Comparison of ENCODE assay signal across 34 cellular contexts in the genomic region with DNA sequence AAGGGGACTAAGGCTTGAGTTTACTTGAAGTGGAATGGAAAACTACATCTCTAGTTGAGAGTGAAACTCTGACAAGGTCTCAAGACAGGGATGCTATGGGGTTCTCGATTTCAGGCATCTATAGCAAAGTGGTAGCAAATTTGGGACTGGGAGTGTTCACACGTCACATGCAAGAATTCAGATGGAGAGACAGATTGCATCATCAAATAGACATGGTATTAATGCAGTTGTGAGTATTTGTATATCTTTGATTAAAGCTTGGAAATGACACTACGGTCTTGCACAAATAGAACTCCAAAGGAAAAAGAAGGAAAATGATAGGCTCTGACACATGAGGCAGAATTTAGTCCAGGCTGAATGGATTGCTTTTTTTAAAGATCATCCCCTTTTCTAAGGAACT.
"Had no signal": no experiment of that assay in that cellular context is flagged by ENCODE, and none has a peak within 500 bp of the region (broad histone marks: within the 10 kb centered on the region; RNA-seq: fewer than 3 reads in every experiment).

No MANE protein-coding gene starts in this region.

- H3K4me3 ChIP-seq: adrenal gland, body of pancreas, breast epithelium had no signal

- H3K9me3 ChIP-seq: adrenal gland, body of pancreas, breast epithelium had no signal

- H3K4me1 ChIP-seq: adrenal gland, body of pancreas, breast epithelium had no signal

- FAIRE-seq: astrocyte, TTC549 had no signal

- DNase-seq: activated B cell treated with CpG ODN at 0.5 μM for 24 hours; activated CD4-positive, alpha-beta memory T cell treated with anti-CD3 and anti-CD28 coated beads for 36 hours; activated CD4-positive, alpha-beta T cell treated with anti-CD3 and anti-CD28 coated beads for 4 hours; activated CD4-positive, alpha-beta T cell treated with anti-CD3 and anti-CD28 coated beads, Interleukin-2, amount 10 ng/mL, durations not matched to agents 24 days and 14 days; activated CD4-positive, alpha-beta T cell treated with anti-CD3 and anti-CD28 coated beads, Interleukin-2, amount 50 U/mL, for 1 hour; activated CD4-positive, alpha-beta T cell treated with anti-CD3 and anti-CD28 coated beads, Interleukin-2, amount 50 U/mL, for 4 hours; activated CD4-positive, CD25-positive, alpha-beta regulatory T cell treated with anti-CD3 and anti-CD28 coated beads, Interleukin-2, amount 50 U/mL, for 72 hours; activated CD8-positive, alpha-beta memory T cell treated with anti-CD3 and anti-CD28 coated beads, Interleukin-2, amount 50 U/mL, for 4 hours; activated CD8-positive, alpha-beta T cell treated with anti-CD3 and anti-CD28 coated beads for 36 hours; activated effector memory CD4-positive, alpha-beta T cell treated with anti-CD3 and anti-CD28 coated beads, Interleukin-2, amount 50 U/mL, for 16 hours; activated gamma-delta T cell treated with Interleukin-2 at 50 U/mL for 16 hours; activated naive CD4-positive, alpha-beta T cell; activated naive CD4-positive, alpha-beta T cell treated with anti-CD3 and anti-CD28 coated beads for 36 hours; activated naive CD4-positive, alpha-beta T cell treated with anti-CD3 and anti-CD28 coated beads, Interleukin-2, amount 50 U/mL, for 16 hours; activated naive CD8-positive, alpha-beta T cell treated with anti-CD3 and anti-CD28 coated beads for 36 hours; activated T-cell treated with anti-CD3 and anti-CD28 coated beads for 4 hours; activated T-cell treated with anti-CD3 and anti-CD28 coated beads, Interleukin-2, amount 50 U/mL, for 1 hour; activated T-cell treated with anti-CD3 and anti-CD28 coated beads, Interleukin-2, amount 50 U/mL, for 4 hours; activated T-cell treated with anti-CD3 and anti-CD28 coated beads, Interleukin-2, amount 50 U/mL, for 72 hours; adrenal gland; amniotic stem cell; aorta; body of pancreas; brain microvascular endothelial cell; central memory CD4-positive, alpha-beta T cell; T-helper 1 cell; T-helper 2 cell; T-helper 9 cell had no signal

- ATAC-seq: activated CD8-positive, alpha-beta T cell treated with anti-CD3 and anti-CD28 coated beads for 36 hours; activated naive CD4-positive, alpha-beta T cell treated with anti-CD3 and anti-CD28 coated beads, Interleukin-2, amount 50 U/mL, for 72 hours; activated T-cell treated with anti-CD3 and anti-CD28 coated beads, Interleukin-2, amount 50 U/mL, for 4 hours; activated T-cell treated with anti-CD3 and anti-CD28 coated beads, Interleukin-2, amount 50 U/mL, for 72 hours; activated T-helper 17 cell treated with anti-CD3 and anti-CD28 coated beads, Interleukin-2, amount 50 U/mL, for 72 hours; body of pancreas had no signal

- H3K27me3 ChIP-seq: adrenal gland, body of pancreas, brain microvascular endothelial cell, breast epithelium had no signal

- H3K36me3 ChIP-seq: adrenal gland, brain microvascular endothelial cell, breast epithelium had no signal

- H3K27ac ChIP-seq: adrenal gland, body of pancreas, brain microvascular endothelial cell, breast epithelium, VCaP had no signal
